ENCODE assay signal across 9 cellular contexts in the genomic region with DNA sequence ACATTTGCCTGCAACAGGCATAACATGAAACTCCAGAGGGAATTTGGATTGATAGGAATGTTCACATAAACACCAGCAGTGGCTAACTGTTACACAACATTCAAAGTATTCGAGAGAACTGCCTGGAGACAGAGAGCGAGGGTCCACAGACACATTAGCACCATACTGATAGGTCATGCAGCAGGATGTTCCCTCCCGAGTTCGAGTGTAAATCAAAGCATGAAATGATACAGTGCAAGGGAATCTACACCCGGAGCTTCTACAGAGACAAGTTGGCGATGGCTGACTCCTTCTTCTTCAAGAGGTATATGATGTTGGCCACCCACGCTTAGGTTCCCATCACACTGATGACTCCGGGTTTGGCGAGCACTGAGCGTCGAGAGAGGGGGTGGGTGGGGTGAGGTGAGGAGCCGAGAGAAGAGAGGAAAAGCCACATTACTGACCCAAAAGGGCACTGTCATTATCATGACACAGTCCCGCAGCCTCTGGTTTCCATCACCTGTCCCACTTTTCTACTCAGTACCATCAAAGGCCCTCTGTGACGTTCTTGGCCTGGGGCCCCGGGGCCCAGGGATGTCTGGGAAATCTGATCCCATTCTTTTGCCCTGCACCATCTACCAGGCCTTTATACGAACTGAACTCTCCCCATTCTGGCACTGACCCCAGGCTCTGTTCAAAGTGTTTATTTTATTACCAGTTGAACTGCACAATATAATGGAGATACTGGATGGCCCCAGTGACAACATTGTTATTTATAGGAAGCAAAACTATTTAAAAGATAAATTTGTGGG.
A peak's percentile ranks its signal among the peaks of the same experiment; 100 is the strongest.
DNase-seq lines count a peak whose midpoint lies in the region; ATAC-seq, FAIRE-seq and TF ChIP-seq lines count a peak whose summit lies in the region.
"Had no signal": no experiment of that assay in that cellular context is flagged by ENCODE, and none has a peak within 500 bp of the region (broad histone marks: within the 10 kb centered on the region; RNA-seq: fewer than 3 reads in every experiment).

No MANE protein-coding gene starts in this region.

- H3K4me2 ChIP-seq in HepG2 (ENCODE audit: low read depth, low read length): no peak overlapping the region

- TF ChIP-seq RAD21 in HepG2 (CRISPR knock-in tag; IDR thresholded peaks at IDR 0.05): no peak

- no peaks in the 10 kb centered on the region for H3K9me3 ChIP-seq in HepG2 (ENCODE audit: low read length)
- H3K9me3 ChIP-seq in right lobe of liver: no peaks in the 10 kb centered on the region
- H3K9me3 ChIP-seq in esophagus squamous epithelium: no peaks in the 10 kb centered on the region
- H3K9me3 ChIP-seq in ovary: no peaks in the 10 kb centered on the region

- no peak for ATAC-seq in HepG2
- no peak for ATAC-seq in right lobe of liver

- TF ChIP-seq CTCF in HepG2 (CRISPR knock-in tag; IDR thresholded peaks at IDR 0.05) (no peak), right lobe of liver (IDR thresholded peaks at IDR 0.05) (no peak), esophagus squamous epithelium (IDR thresholded peaks at IDR 0.05) (no peak), ovary (IDR thresholded peaks at IDR 0.05) (no peak)

- H3K4me1 ChIP-seq in HepG2 (ENCODE audit: insufficient read depth, low read length): no peaks in the 10 kb centered on the region
- no peaks in the 10 kb centered on the region for H3K4me1 ChIP-seq in right lobe of liver
- H3K4me1 ChIP-seq in esophagus squamous epithelium: peaks cover 0 to 73% (median 16%) of the 10 kb centered on the region in 3 donors
- H3K4me1 ChIP-seq in ovary (ENCODE audit: insufficient read depth): peaks cover 37% of the 10 kb centered on the region

- no peaks in the 10 kb centered on the region for H3K36me3 ChIP-seq in HepG2 (replicated peaks in 1 of 2; ENCODE audit: control insufficient read depth in 1 of 2, insufficient read depth in 2 of 2, low read length in 2 of 2)
- H3K36me3 ChIP-seq in right lobe of liver: no peaks in the 10 kb centered on the region
- H3K36me3 ChIP-seq in esophagus squamous epithelium: no peaks in the 10 kb centered on the region
- H3K36me3 ChIP-seq in ovary: no peaks in the 10 kb centered on the region
- H3K36me3 ChIP-seq: WERI-Rb-1 had no signal

- POLR2A ChIA-PET in HepG2 (lab: Yijun Ruan, JAX) (no interaction called here), HEK293T (lab: Yijun Ruan, JAX) (no interaction called here)

- TF ChIP-seq EP300 in HepG2 (IDR thresholded peaks at IDR 0.05; ENCODE audit: low read depth in 2 of 2, low read length in 2 of 2): no peak
- no peak for TF ChIP-seq EP300 in HepG2 (CRISPR knock-in tag; IDR thresholded peaks at IDR 0.05; ENCODE audit: borderline replicate concordance)
- no peak for TF ChIP-seq EP300 in ovary (IDR thresholded peaks at IDR 0.05)

- 32% methylated on average over 16 of the region's 16 CpGs for WGBS in HepG2 (ENCODE audit: low lambda C conversion rate)
- 53% methylated on average over 10 of the region's 16 CpGs for WGBS in right lobe of liver (ENCODE audit: insufficient coverage, low coverage, low lambda C conversion rate, missing lambda C conversion rate)
- 63 to 68% methylated on average over 15 to 16 of the region's 16 CpGs for WGBS in esophagus squamous epithelium, 2 donors
- WGBS in ovary, 3 donors: 56 to 66% (median 63%) methylated on average over 16 of the region's 16 CpGs

- H3K27me3 ChIP-seq in HepG2 (ENCODE audit: control insufficient read depth in 1 of 2, insufficient read depth in 2 of 2, low read length in 2 of 2): peaks cover 5 to 35% of the 10 kb centered on the region in 2 experiments; a peak in 2 of 5 replicates
- H3K27me3 ChIP-seq in right lobe of liver: no peaks in the 10 kb centered on the region
- peaks cover 0 to 4% (median 0%) of the 10 kb centered on the region in 4 donors for H3K27me3 ChIP-seq in esophagus squamous epithelium
- H3K27me3 ChIP-seq in ovary: no peaks in the 10 kb centered on the region

- intact Hi-C loops in HepG2 (cut with micrococcal nuclease; ENCODE audit: unreplicated experiment): no loop called here
- intact Hi-C loops in right lobe of liver (cut with DNase I): no loop called here
- intact Hi-C loops in esophagus squamous epithelium (cut with DNase I): no loop called here
- intact Hi-C loops in ovary (cut with DNase I): loop anchor here in 3 of 4 donors (5.0 to 10.0 kb wide), 4 partner anchors 60 to 150 kb away; no protein-coding TSS in a partner anchor

- H3K79me2 ChIP-seq in HepG2 (ENCODE audit: insufficient read depth, low read length): no peaks in the 10 kb centered on the region

- no peaks in the 10 kb centered on the region for H4K20me1 ChIP-seq in HepG2 (ENCODE audit: insufficient read depth, low read length)

- no peak overlapping the region for H3K9ac ChIP-seq in HepG2 (ENCODE audit: insufficient read depth, low read depth, low read length)

- TF ChIP-seq POLR2A in HepG2 (IDR thresholded peaks at IDR 0.05; ENCODE audit: insufficient read depth in 1 of 2, low read depth in 2 of 2, low read length in 2 of 2) (no peak), right lobe of liver (IDR thresholded peaks at IDR 0.05) (no peak), esophagus squamous epithelium (IDR thresholded peaks at IDR 0.05) (no peak), ovary (IDR thresholded peaks at IDR 0.05) (no peak)

- H3K27ac ChIP-seq in HepG2 (ENCODE audit: extremely low read length, insufficient read depth, low read length): no peak overlapping the region
- peak overlapping the region in 1 of 3 donors; percentile 15 for H3K27ac ChIP-seq in right lobe of liver
- H3K27ac ChIP-seq in esophagus squamous epithelium: peak overlapping the region; percentile 32 to 86 (median 79)
- H3K27ac ChIP-seq in ovary: peak overlapping the region; percentile 58 to 91
- H3K27ac ChIP-seq: WERI-Rb-1 had no signal

- in situ Hi-C loops in HepG2 (cut with HindIII; ENCODE audit: extremely low pct_ligation_motif_present, low pct_unique_long_range_greater_than_20kb): loop anchor here (10.0 kb wide), 1 partner anchor 170 kb away; no protein-coding TSS in a partner anchor

- no peak for FAIRE-seq in HepG2 (lab: Jason Lieb, UNC)

- H2AFZ ChIP-seq in HepG2 (ENCODE audit: low read length): no peak overlapping the region

- BruUV-seq in HepG2 (replicated peaks; lab: Mats Ljungman, UMichigan): no TSS peak

- DNase-seq in HepG2 (ENCODE audit: low spot score) (no peak), right lobe of liver (no peak), esophagus squamous epithelium (lab: John Stamatoyannopoulos, UW) (no peak), ovary (no peak), A172 (ENCODE audit: low spot score) (no peak), HEK293T (ENCODE audit: extremely low spot score) (no peak), SKM-1 (lab: John Stamatoyannopoulos, UW; ENCODE audit: unreplicated experiment) (no peak), GOT3 (lab: John Stamatoyannopoulos, UW) (no peak)
- DNase-seq: WERI-Rb-1 had no signal

- CTCF ChIA-PET in HepG2 (lab: Yijun Ruan, JAX; ENCODE audit: low intra/inter-chr PET ratio, low total read pairs): no interaction called here
- CTCF ChIA-PET in HEK293T (lab: Yijun Ruan, JAX): no interaction called here

- H3K4me3 ChIP-seq in HepG2 (replicated peaks in 1 of 3; ENCODE audit: insufficient read depth in 1 of 3, low read depth in 2 of 3, low read length in 3 of 3): no peak overlapping the region
- H3K4me3 ChIP-seq in right lobe of liver: no peak overlapping the region
- H3K4me3 ChIP-seq in esophagus squamous epithelium: no peak overlapping the region
- no peak overlapping the region for H3K4me3 ChIP-seq in ovary

TF ChIP-seq in HepG2, 621 proteins besides CTCF, POLR2A, EP300 and RAD21:
- TF ChIP-seq ZFX (CRISPR knock-in tag; IDR thresholded peaks at IDR 0.05; ENCODE audit: low read depth) (no peak), CEBPB (IDR thresholded peaks at IDR 0.05; ENCODE audit: borderline replicate concordance, low read depth, low read length) (0 out of 2 replicates have a peak, but pooled peaks have one; percentile 12), NCOR1 (IDR thresholded peaks at IDR 0.05; ENCODE audit: borderline replicate concordance, low read length) (no peak), MED8 (CRISPR knock-in tag; IDR thresholded peaks at IDR 0.05; ENCODE audit: insufficient replicate concordance) (no peak)

TF ChIP-seq in HEK293T, 16 proteins besides CTCF, POLR2A, EP300 and RAD21:
- TF ChIP-seq BHLHE40 (IDR thresholded peaks at IDR 0.05; ENCODE audit: borderline replicate concordance) (no peak), ZNF384 (IDR thresholded peaks at IDR 0.05) (no peak), L3MBTL2 (conservative IDR thresholded peaks at IDR 0.05) (no peak), FOXM1 (IDR thresholded peaks at IDR 0.05; ENCODE audit: borderline replicate concordance) (no peak), FOXK2 (IDR thresholded peaks at IDR 0.05) (no peak), SUZ12 (IDR thresholded peaks at IDR 0.05) (no peak), ELF4 (IDR thresholded peaks at IDR 0.05) (no peak), FOXA1 (IDR thresholded peaks at IDR 0.05) (no peak), SP1 (IDR thresholded peaks at IDR 0.05) (no peak)
- TF ChIP-seq, protein P1, sequence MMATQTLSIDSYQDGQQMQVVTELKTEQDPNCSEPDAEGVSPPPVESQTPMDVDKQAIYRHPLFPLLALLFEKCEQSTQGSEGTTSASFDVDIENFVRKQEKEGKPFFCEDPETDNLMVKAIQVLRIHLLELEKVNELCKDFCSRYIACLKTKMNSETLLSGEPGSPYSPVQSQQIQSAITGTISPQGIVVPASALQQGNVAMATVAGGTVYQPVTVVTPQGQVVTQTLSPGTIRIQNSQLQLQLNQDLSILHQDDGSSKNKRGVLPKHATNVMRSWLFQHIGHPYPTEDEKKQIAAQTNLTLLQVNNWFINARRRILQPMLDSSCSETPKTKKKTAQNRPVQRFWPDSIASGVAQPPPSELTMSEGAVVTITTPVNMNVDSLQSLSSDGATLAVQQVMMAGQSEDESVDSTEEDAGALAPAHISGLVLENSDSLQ (IDR thresholded peaks at IDR 0.05): no peak

Comparison
In these comparisons a context has a peak if more than half of its experiments do, and no peak if none do; other contexts are left out.
1. intact Hi-C loops: an anchor here in ovary (5.0 to 10.0 kb wide); none called in HepG2, right lobe of liver and esophagus squamous epithelium.